Comparison of ENCODE assay signal across 10 cellular contexts in genomic region chr10:110992011-110992800, GRCh38.
DNase-seq lines count a peak whose midpoint lies in the region; ATAC-seq and TF ChIP-seq lines count a peak whose summit lies in the region.
"Had no signal": no experiment of that assay in that cellular context is flagged by ENCODE, and none has a peak within 500 bp of the region (broad histone marks: within the 10 kb centered on the region; RNA-seq: fewer than 3 reads in every experiment).

No MANE protein-coding gene starts in this region.

- H3K4me3 Mint-ChIP-seq in endodermal cell (no peak overlapping the region), nephron (no peak overlapping the region)

- H3K9ac ChIP-seq in OCI-LY3 (ENCODE audit: low read length) (no peak overlapping the region), endodermal cell (ENCODE audit: extremely low read depth, low read length, poor library complexity, severe bottlenecking) (peak overlapping the region; percentile 14)

- H3K27ac Mint-ChIP-seq in endodermal cell (no peak overlapping the region), nephron (peak overlapping the region in 2 of 3 experiments; percentile 6 to 40)

- H3K9me3 Mint-ChIP-seq in endodermal cell (peaks cover 5% of the 10 kb centered on the region), nephron (no peaks in the 10 kb centered on the region)

- peak overlapping the region; percentile 30 for H3K4me2 ChIP-seq in OCI-LY3 (ENCODE audit: low read length)

- no peak for TF ChIP-seq CTCF in OCI-LY3 (IDR thresholded peaks at IDR 0.05; ENCODE audit: low read depth, low read length)
- no peak for TF ChIP-seq CTCF in endodermal cell (conservative IDR thresholded peaks at IDR 0.05)
- TF ChIP-seq CTCF in nephron (IDR thresholded peaks at IDR 0.05; ENCODE audit: unreplicated experiment in 3 of 3), result no peak
- TF ChIP-seq CTCF in lower leg skin (IDR thresholded peaks at IDR 0.05), result no peak

- H3K4me3 ChIP-seq in OCI-LY3 (ENCODE audit: low read length), result no peak overlapping the region
- no peak overlapping the region for H3K4me3 ChIP-seq in endodermal cell (ENCODE audit: low read length)
- H3K4me3 ChIP-seq in lower leg skin (ENCODE audit: low read depth, poor library complexity, severe bottlenecking), result no peak overlapping the region

- no peak for TF ChIP-seq POLR2A in lower leg skin (IDR thresholded peaks at IDR 0.05)

- H3K36me3 ChIP-seq in OCI-LY3 (replicated peaks; ENCODE audit: low read depth, low read length), result no peaks in the 10 kb centered on the region
- H3K36me3 ChIP-seq in endodermal cell (ENCODE audit: control insufficient read depth, insufficient read depth, low read length), result peaks cover 20% of the 10 kb centered on the region

- H3K27me3 Mint-ChIP-seq in endodermal cell (ENCODE audit: insufficient read depth) (no peaks in the 10 kb centered on the region), nephron (ENCODE audit: low read depth) (no peaks in the 10 kb centered on the region)

- H3K4me1 ChIP-seq in OCI-LY3 (ENCODE audit: low read length) (peaks cover 12% of the 10 kb centered on the region), endodermal cell (ENCODE audit: control insufficient read depth, insufficient read depth, low read length) (peaks cover 15% of the 10 kb centered on the region)

- H3K36me3 Mint-ChIP-seq in endodermal cell (ENCODE audit: low read depth) (peaks cover 19% of the 10 kb centered on the region), nephron (ENCODE audit: low read depth) (peaks cover 28% of the 10 kb centered on the region)

- in situ Hi-C loops in KBM-7 (cut with MboI; ENCODE audit: low pct_unique_long_range_greater_than_20kb, low sequenced_read_pairs), result no loop called here

- H3K9me3 ChIP-seq in OCI-LY3 (ENCODE audit: insufficient read depth, low read length), result no peaks in the 10 kb centered on the region
- H3K9me3 ChIP-seq in endodermal cell (ENCODE audit: control insufficient read depth, low read length), result peaks cover 13% of the 10 kb centered on the region

- no peak overlapping the region for H3K27ac ChIP-seq in OCI-LY3 (ENCODE audit: low read length)
- no peak overlapping the region for H3K27ac ChIP-seq in endodermal cell (ENCODE audit: low read depth, low read length)

- peaks cover 11% of the 10 kb centered on the region for H3K79me2 ChIP-seq in OCI-LY3 (ENCODE audit: low read length)

- peaks cover 9% of the 10 kb centered on the region; the same call in 1 of the 2 replicates for H4K20me1 ChIP-seq in OCI-LY3 (ENCODE audit: insufficient read depth, low read length)

- H3K4me1 Mint-ChIP-seq in endodermal cell, result peaks cover 34% of the 10 kb centered on the region
- peaks cover 8% of the 10 kb centered on the region for H3K4me1 Mint-ChIP-seq in nephron

- 84 to 100% methylated on average over 1 to 3 of the region's 3 CpGs for WGBS in endodermal cell (ENCODE audit: insufficient coverage in 1 of 2, insufficient read length in 1 of 2), 2 experiments
- 84% methylated on average over 3 of the region's 3 CpGs for WGBS in lower leg skin, 2 donors

- intact Hi-C loops in lower leg skin (cut with DNase I; ENCODE audit: low total_unique reads), result no loop called here

- ATAC-seq in GM21381 (IDR thresholded peaks at IDR 0.05; ENCODE audit: unreplicated experiment), result no peak

- DNase-seq in EH (ENCODE audit: low read depth), result peak; percentile 39
- no peak for DNase-seq in endodermal cell
- DNase-seq in KBM-7, result no peak
- DNase-seq in lower leg skin (ENCODE audit: low spot score in 2 of 2), result no peak
- DNase-seq: DMS79 treated with DMSO at 0.1 percent for 48 hours; NCI-H2029; stimulated activated CD4-positive, alpha-beta T cell treated with anti-CD3 and anti-CD28 coated beads, Interleukin-2, amount 100 ng/mL, for 24 hours had no signal

- H3K27me3 ChIP-seq in OCI-LY3 (ENCODE audit: low read depth, low read length) (no peaks in the 10 kb centered on the region), endodermal cell (ENCODE audit: control insufficient read depth, insufficient read depth, low read length, poor library complexity, severe bottlenecking) (no peaks in the 10 kb centered on the region)

- H2AFZ ChIP-seq in OCI-LY3 (ENCODE audit: low read depth, low read length), result no peak overlapping the region
